Comparison of ENCODE assay signal across 7 cellular contexts in the genomic region with DNA sequence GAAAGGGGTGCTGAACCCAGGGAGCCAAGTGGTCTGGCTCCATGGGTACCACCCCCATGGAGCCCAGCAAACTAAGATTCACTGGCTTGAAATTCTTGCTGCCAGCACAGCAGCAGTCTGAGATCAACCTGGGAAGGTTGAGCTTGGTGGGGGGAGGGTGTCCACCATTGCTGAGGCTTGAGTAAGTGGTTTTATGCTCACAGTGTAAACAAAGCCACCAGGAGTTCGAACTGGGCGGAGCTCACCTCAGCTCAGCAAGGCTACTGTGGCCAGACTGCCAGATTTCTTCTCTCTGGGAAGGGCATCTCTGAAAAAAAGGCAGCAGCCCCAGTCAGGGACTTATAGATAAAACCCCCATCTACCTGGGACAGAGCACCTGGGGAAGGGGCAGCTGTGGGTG.
DNase-seq lines count a peak whose midpoint lies in the region; FAIRE-seq and TF ChIP-seq lines count a peak whose summit lies in the region.
"Not testable (repeated sequence)": the region's sequence is repeated elsewhere in the genome, so short reads cannot be mapped to it uniquely, and the experiment has no call there.

No MANE protein-coding gene starts in this region.

- CTCF ChIA-PET in H1 (lab: Charles Lee; ENCODE audit: partially characterized antibody), result not testable (repeated sequence)

- not testable (repeated sequence) for H3K79me2 ChIP-seq in H1 (ENCODE audit: control insufficient read depth in 1 of 2, insufficient read depth in 2 of 2, low read length in 2 of 2)

- H2BK5ac ChIP-seq in H1 (ENCODE audit: low read depth, low read length), result not testable (repeated sequence)

- H4K8ac ChIP-seq in H1 (ENCODE audit: extremely low read depth, insufficient read depth, low read length), result not testable (repeated sequence)

- DNase-seq in DMS53 (lab: John Stamatoyannopoulos, UW) (peak; percentile 61), NCI-H1092 treated with DMSO at 0.1 percent for 48 hours (lab: John Stamatoyannopoulos, UW) (peak; percentile 8), NCI-H510A (lab: John Stamatoyannopoulos, UW) (peak; percentile 44), NT2/D1 (ENCODE audit: low read depth, low spot score) (peak; percentile 20), kidney epithelial cell (ENCODE audit: low read depth) (peak; percentile 4), mucosa of gallbladder (ENCODE audit: low spot score) (peak; percentile 29)
- DNase-seq in H1 (ENCODE audit: low read depth in 1 of 2, low spot score in 2 of 2), result not testable (repeated sequence)

- H2BK12ac ChIP-seq in H1 (ENCODE audit: low read depth, low read length), result 0 out of 2 replicates have a peak overlapping the region, but pooled peaks have one; percentile 39

- TF ChIP-seq RAD21 in H1 (IDR thresholded peaks at IDR 0.05 in 1 of 2, conservative IDR thresholded peaks at IDR 0.05 in 1 of 2; ENCODE audit: low read depth in 2 of 2, low read length in 2 of 2), result not testable (repeated sequence)

- POLR2A ChIA-PET in H1 (lab: Charles Lee; ENCODE audit: partially characterized antibody), result not testable (repeated sequence)

- not testable (repeated sequence) for TF ChIP-seq POLR2A in H1 (IDR thresholded peaks at IDR 0.05; ENCODE audit: control extremely low read depth in 1 of 2, low read depth in 2 of 2, low read length in 2 of 2)

- WGBS in H1 (ENCODE audit: extremely low coverage in 1 of 2, insufficient coverage in 1 of 2, insufficient read length in 1 of 2, insufficient replicate concordance in 2 of 2, low coverage in 1 of 2, low lambda C conversion rate in 2 of 2, missing lambda C conversion rate in 1 of 2), 2 experiments, result 94% methylated on average over 2 of the region's 2 CpGs; no CpG with 5 or more reads in 1 of the 2 experiments

- FAIRE-seq in H1 (lab: Jason Lieb, UNC), result not testable (repeated sequence)

- H3K27me3 ChIP-seq in NT2/D1 (ENCODE audit: insufficient read depth, insufficient read length); H1 (replicated peaks in 1 of 4; ENCODE audit: control insufficient read depth in 3 of 4, extremely low read depth in 1 of 4, insufficient read depth in 3 of 4, low read length in 3 of 4); kidney epithelial cell (ENCODE audit: control insufficient read depth, insufficient read depth, low read length): not testable (repeated sequence)

- not testable (repeated sequence) for H3K56ac ChIP-seq in H1 (replicated peaks; ENCODE audit: insufficient read length, low read depth, low read length)

- not testable (repeated sequence) for H3K4me1 ChIP-seq in NT2/D1 (ENCODE audit: insufficient read depth, insufficient read length); H1 (replicated peaks in 1 of 4; ENCODE audit: control insufficient read depth in 3 of 4, insufficient read depth in 4 of 4, low read length in 3 of 4)

- not testable (repeated sequence) for H3K23ac ChIP-seq in H1 (ENCODE audit: insufficient read length)

- TF ChIP-seq EP300 in H1 (IDR thresholded peaks at IDR 0.05; ENCODE audit: borderline replicate concordance in 1 of 2, low read depth in 2 of 2, low read length in 2 of 2), result not testable (repeated sequence)

- not testable (repeated sequence) for H2BK20ac ChIP-seq in H1 (ENCODE audit: low read length)

- H3K4ac ChIP-seq in H1 (replicated peaks; ENCODE audit: insufficient read length, low read depth, low read length), result not testable (repeated sequence)

- H4K91ac ChIP-seq in H1 (replicated peaks; ENCODE audit: insufficient read length, low read length), result not testable (repeated sequence)

- not testable (repeated sequence) for H3K36me3 ChIP-seq in NT2/D1 (ENCODE audit: insufficient read depth, insufficient read length, low read length); H1 (ENCODE audit: control insufficient read depth in 2 of 4, insufficient read depth in 4 of 4, low read length in 3 of 4); kidney epithelial cell (ENCODE audit: control insufficient read depth, insufficient read depth, low read length)

- not testable (repeated sequence) for H3K23me2 ChIP-seq in H1 (ENCODE audit: low read depth, low read length)

- H2AFZ ChIP-seq in H1 (ENCODE audit: low read length), result not testable (repeated sequence)

- not testable (repeated sequence) for H2AK5ac ChIP-seq in H1 (ENCODE audit: low read depth, low read length)

- not testable (repeated sequence) for H4K5ac ChIP-seq in H1 (ENCODE audit: insufficient read length, low read depth, low read length)

- H3K27ac ChIP-seq in H1 (ENCODE audit: low read depth, low read length), result not testable (repeated sequence)

- H4K20me1 ChIP-seq in H1 (replicated peaks in 1 of 2; ENCODE audit: control insufficient read depth in 1 of 2, insufficient read depth in 2 of 2, low read length in 2 of 2), result not testable (repeated sequence)

- H3K79me1 ChIP-seq in H1 (ENCODE audit: low read depth, low read length), result not testable (repeated sequence)

- not testable (repeated sequence) for H3K14ac ChIP-seq in H1 (ENCODE audit: insufficient read length)

- H3K18ac ChIP-seq in H1 (ENCODE audit: extremely low read depth, low read length), result not testable (repeated sequence)

- H3K9me3 ChIP-seq in NT2/D1 (ENCODE audit: insufficient read depth, low read length); H1 (ENCODE audit: insufficient read depth in 2 of 2, low read depth in 1 of 2, low read length in 1 of 2): not testable (repeated sequence)

- not testable (repeated sequence) for H2BK15ac ChIP-seq in H1 (ENCODE audit: low read length)

- H3K9ac ChIP-seq in NT2/D1 (ENCODE audit: insufficient read length, low read depth); H1 (replicated peaks in 1 of 4; ENCODE audit: extremely low read depth in 1 of 4, low read depth in 3 of 4, low read length in 3 of 4): not testable (repeated sequence)

- TF ChIP-seq CTCF in H1 (IDR thresholded peaks at IDR 0.05; ENCODE audit: control extremely low read depth in 1 of 3, insufficient read depth in 1 of 3, low read depth in 1 of 3, low read length in 3 of 3); kidney epithelial cell (IDR thresholded peaks at IDR 0.05; ENCODE audit: insufficient read depth, low read length, poor library complexity, severe bottlenecking): not testable (repeated sequence)

- H3K4me2 ChIP-seq in H1 (ENCODE audit: insufficient read depth in 1 of 2, low read depth in 2 of 2, low read length in 2 of 2), result not testable (repeated sequence)

- not testable (repeated sequence) for H3K4me3 ChIP-seq in NT2/D1 (ENCODE audit: insufficient read length, low read depth); H1 (ENCODE audit: extremely low read depth in 1 of 4, insufficient read depth in 2 of 4, low read depth in 3 of 4, low read length in 4 of 4); kidney epithelial cell (ENCODE audit: low read depth, low read length)

- H2BK120ac ChIP-seq in H1 (replicated peaks; ENCODE audit: low read depth, low read length), result not testable (repeated sequence)
